Comparison of ENCODE assay signal across 10 cellular contexts in the genomic region with DNA sequence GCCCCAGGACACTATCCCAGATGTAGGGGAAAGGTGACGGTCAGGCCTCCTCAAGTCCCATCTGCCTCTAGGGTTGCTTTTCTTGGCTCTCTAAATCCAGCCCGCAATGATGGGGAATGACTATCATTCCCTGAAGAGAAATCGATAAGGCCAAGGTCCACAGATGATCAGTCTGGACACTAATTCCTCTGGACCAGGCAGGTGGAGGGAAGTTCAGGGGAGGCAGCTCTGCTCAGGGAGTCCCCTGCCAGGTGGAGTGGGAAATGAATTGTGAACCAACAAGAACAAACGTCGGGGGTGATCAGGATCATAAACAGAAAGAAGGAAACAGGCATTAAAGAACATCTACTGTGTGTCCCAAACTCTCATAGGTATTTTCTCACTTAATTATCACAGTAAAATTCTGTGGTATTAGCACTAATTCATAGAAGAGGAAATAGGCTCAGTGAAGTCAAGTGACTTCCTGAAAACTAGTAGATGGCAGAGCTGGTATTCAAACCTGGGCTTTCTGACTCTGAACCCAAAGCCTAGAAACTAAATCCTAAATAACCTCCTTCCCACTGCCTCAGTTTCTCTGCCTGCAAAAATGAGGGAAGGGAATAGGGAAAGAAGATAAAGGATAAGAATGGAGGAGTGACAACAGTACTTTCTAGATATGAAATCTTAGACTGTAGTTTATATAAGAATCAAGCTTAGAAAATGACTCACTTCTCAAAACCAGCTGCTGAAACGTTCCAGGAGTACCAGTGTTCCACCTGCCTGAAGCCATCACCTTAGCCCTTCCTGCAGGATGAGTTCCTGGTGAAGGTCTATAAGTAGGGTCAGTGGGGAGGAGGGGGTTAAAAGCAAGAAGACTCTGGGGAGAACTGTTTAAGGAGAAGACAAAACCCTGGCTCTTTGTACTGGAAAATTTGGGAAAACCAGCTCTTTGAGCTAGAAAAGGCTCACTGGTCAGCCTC. TPM values are rescaled to one million over a fixed set of nuclear protein-coding genes. Genes with fewer than 3 reads are reported as not detected.
DNase-seq lines count a peak whose midpoint lies in the region; ATAC-seq, FAIRE-seq and TF ChIP-seq lines count a peak whose summit lies in the region.
"Had no signal": no experiment of that assay in that cellular context is flagged by ENCODE, and none has a peak within 500 bp of the region (broad histone marks: within the 10 kb centered on the region; RNA-seq: fewer than 3 reads in every experiment).

No MANE protein-coding gene starts in this region.

- in situ Hi-C loops in IMR-90 (cut with MboI; ENCODE audit: low sequenced_read_pairs): no loop called here

- peak overlapping the region; percentile 99 for H2BK120ac ChIP-seq in IMR-90 (ENCODE audit: low read depth, low read length)

- peak overlapping the region; percentile 89 for H2AK9ac ChIP-seq in IMR-90 (replicated peaks; ENCODE audit: low read depth, low read length, poor library complexity)

- H3K4me2 ChIP-seq in IMR-90 (ENCODE audit: low read depth, low read length) (no peak overlapping the region), neural progenitor cell (no peak overlapping the region)
- H3K4me2 ChIP-seq: SK-N-SH had no signal

- DNase-seq in IMR-90: peak; percentile 50
- DNase-seq in activated naive CD8-positive, alpha-beta T cell treated with anti-CD3 and anti-CD28 coated beads for 36 hours: no peak
- DNase-seq in neural progenitor cell (ENCODE audit: low spot score): no peak
- no peak for DNase-seq in stimulated activated CD4-positive, alpha-beta T cell treated with anti-CD3 and anti-CD28 coated beads, Interleukin-12 subunit alpha, Interleukin-12 subunit beta, amount 100 ng/mL, for 4 hours
- no peak for DNase-seq in RCC 7860 (ENCODE audit: low spot score)
- DNase-seq: SK-N-SH had no signal

- H3K4me3 ChIP-seq in IMR-90 (ENCODE audit: insufficient read depth, low read depth, low read length): no peak overlapping the region
- no peak overlapping the region for H3K4me3 ChIP-seq in neural progenitor cell
- H3K4me3 ChIP-seq: K562 had no signal

- peak overlapping the region; percentile 79 for H3K18ac ChIP-seq in IMR-90 (ENCODE audit: low read depth, low read length)

- peak overlapping the region; percentile 76 for H4K5ac ChIP-seq in IMR-90 (ENCODE audit: low read depth, low read length)

- H2BK5ac ChIP-seq in IMR-90 (ENCODE audit: low read depth, low read length, poor library complexity, severe bottlenecking): peak overlapping the region; percentile 60

- peaks cover 23% of the 10 kb centered on the region for H3F3A ChIP-seq in neural progenitor cell (ENCODE audit: low read depth)

- H3K9ac ChIP-seq in IMR-90 (ENCODE audit: low read depth, low read length): no peak overlapping the region
- H3K9ac ChIP-seq in neural progenitor cell: no peak overlapping the region
- H3K9ac ChIP-seq: SK-N-SH had no signal

- ATAC-seq in IMR-90 (ENCODE audit: low read depth) (no peak), HG02840 (IDR thresholded peaks at IDR 0.05; ENCODE audit: low FRiP score, unreplicated experiment) (no peak), GM19455 (IDR thresholded peaks at IDR 0.05; ENCODE audit: unreplicated experiment) (no peak)
- ATAC-seq: K562 had no signal

- H3K36me3 Mint-ChIP-seq in activated naive CD8-positive, alpha-beta T cell treated with anti-CD3 and anti-CD28 coated beads for 36 hours: peaks cover 4% of the 10 kb centered on the region
- H3K36me3 Mint-ChIP-seq in neural progenitor cell: peaks cover 39% of the 10 kb centered on the region

- H3K9me3 ChIP-seq in IMR-90 (ENCODE audit: control insufficient read depth, insufficient read depth, low read length): no peaks in the 10 kb centered on the region
- H3K9me3 ChIP-seq in neural progenitor cell (ENCODE audit: low read depth): no peaks in the 10 kb centered on the region
- H3K9me3 ChIP-seq: SK-N-SH had no signal

- no peak for TF ChIP-seq POLR2A in IMR-90 (IDR thresholded peaks at IDR 0.05; ENCODE audit: low read depth, low read length)

- TF ChIP-seq CTCF in C4-2B (conservative IDR thresholded peaks at IDR 0.05): no peak
- TF ChIP-seq CTCF in IMR-90 (conservative IDR thresholded peaks at IDR 0.05; ENCODE audit: low read depth, low read length): no peak
- no peak for TF ChIP-seq CTCF in neural progenitor cell (IDR thresholded peaks at IDR 0.05)

- peak overlapping the region; percentile 96; the same call in 2 of the 3 replicates for H2BK15ac ChIP-seq in IMR-90 (ENCODE audit: low read depth, low read length)

- peak overlapping the region; percentile 97 for H2AK5ac ChIP-seq in IMR-90 (ENCODE audit: low read depth, low read length)

- H3K9me1 ChIP-seq in IMR-90 (ENCODE audit: insufficient read depth, low read length): peaks cover 69% of the 10 kb centered on the region

- H4K8ac ChIP-seq in IMR-90 (ENCODE audit: low read depth in 2 of 2, low read length in 2 of 2): peak overlapping the region; percentile 55 to 98; a peak in 3 of 4 replicates

- CTCF ChIA-PET in IMR-90 (lab: Yijun Ruan, JAX): interaction anchor here (1.0 kb wide), 1 partner anchor 116 kb away, joined by 3 read pairs; no protein-coding TSS in a partner anchor

- intact Hi-C loops in IMR-90 (cut with micrococcal nuclease): loop anchor here (10.0 kb wide), 1 partner anchor 316 kb away; a partner anchor contains a TSS

- peaks cover 85% of the 10 kb centered on the region for H3K4me1 Mint-ChIP-seq in activated naive CD8-positive, alpha-beta T cell treated with anti-CD3 and anti-CD28 coated beads for 36 hours
- H3K4me1 Mint-ChIP-seq in neural progenitor cell: peaks cover 83% of the 10 kb centered on the region

- FAIRE-seq in RCC 7860 (lab: Jason Lieb, UNC): no peak
- FAIRE-seq: K562 had no signal

- H3K56ac ChIP-seq in IMR-90 (ENCODE audit: extremely low read depth, insufficient read depth, low read length): peak overlapping the region; percentile 85; the same call in 1 of the 2 replicates

- H2AFZ ChIP-seq in IMR-90 (replicated peaks; ENCODE audit: low read length, poor library complexity): peak overlapping the region; percentile 84
- H2AFZ ChIP-seq in neural progenitor cell (replicated peaks): no peak overlapping the region

- H3K27me3 ChIP-seq in IMR-90 (ENCODE audit: control insufficient read depth, insufficient read depth, low read length) (no peaks in the 10 kb centered on the region), neural progenitor cell (peaks cover 43% of the 10 kb centered on the region)

- peak overlapping the region; percentile 93 for H3K14ac ChIP-seq in IMR-90 (replicated peaks; ENCODE audit: low read depth, low read length)

- H3K4me1 ChIP-seq in IMR-90 (ENCODE audit: control insufficient read depth, insufficient read depth, low read length): peaks cover 65% of the 10 kb centered on the region
- peaks cover 59% of the 10 kb centered on the region for H3K4me1 ChIP-seq in neural progenitor cell

- peak overlapping the region; percentile 95 for H4K91ac ChIP-seq in IMR-90 (ENCODE audit: insufficient read depth, low read depth, low read length)

- 100% methylated on average over 2 of the region's 6 CpGs; no CpG with 5 or more reads in 1 of the 2 experiments for WGBS in IMR-90 (ENCODE audit: extremely low coverage in 2 of 2, insufficient read length in 1 of 2), 2 experiments

- peak overlapping the region; percentile 76; the same call in 1 of the 2 replicates for H3K27ac ChIP-seq in C4-2B
- H3K27ac ChIP-seq in IMR-90 (ENCODE audit: insufficient read depth, low read length): peak overlapping the region; percentile 80; the same call in 1 of the 2 replicates
- H3K27ac ChIP-seq in neural progenitor cell: no peak overlapping the region

- peak overlapping the region; percentile 91 for H3K23ac ChIP-seq in IMR-90 (ENCODE audit: low read depth, low read length)

- no peaks in the 10 kb centered on the region for H3K9me3 Mint-ChIP-seq in activated naive CD8-positive, alpha-beta T cell treated with anti-CD3 and anti-CD28 coated beads for 36 hours
- H3K9me3 Mint-ChIP-seq in neural progenitor cell: no peaks in the 10 kb centered on the region

- dilution Hi-C loops in IMR-90 (cut with HindIII; ENCODE audit: low sequenced_read_pairs, unreplicated experiment): no loop called here

- H4K20me1 ChIP-seq in IMR-90 (ENCODE audit: insufficient read depth, low read length): no peaks in the 10 kb centered on the region
- peaks cover 58% of the 10 kb centered on the region for H4K20me1 ChIP-seq in neural progenitor cell (ENCODE audit: low read depth)

- POLR2A ChIA-PET in IMR-90 (lab: Charles Lee; ENCODE audit: unreplicated experiment): no interaction called here

- H3K27ac Mint-ChIP-seq in activated naive CD8-positive, alpha-beta T cell treated with anti-CD3 and anti-CD28 coated beads for 36 hours: peak overlapping the region; percentile 99
- peak overlapping the region; percentile 57 for H3K27ac Mint-ChIP-seq in neural progenitor cell

- H3K4me3 Mint-ChIP-seq in activated naive CD8-positive, alpha-beta T cell treated with anti-CD3 and anti-CD28 coated beads for 36 hours: peak overlapping the region; percentile 42
- H3K4me3 Mint-ChIP-seq in neural progenitor cell: no peak overlapping the region

- peak overlapping the region; percentile 98 for H3K4ac ChIP-seq in IMR-90 (ENCODE audit: low read depth, low read length)

- H2BK20ac ChIP-seq in IMR-90 (ENCODE audit: low read depth, low read length): peak overlapping the region; percentile 94

- H3K79me2 ChIP-seq in neural progenitor cell (ENCODE audit: low read depth): no peaks in the 10 kb centered on the region

- H3K27me3 Mint-ChIP-seq in activated naive CD8-positive, alpha-beta T cell treated with anti-CD3 and anti-CD28 coated beads for 36 hours: no peaks in the 10 kb centered on the region
- H3K27me3 Mint-ChIP-seq in neural progenitor cell (ENCODE audit: insufficient read depth, low read depth): peaks cover 12% of the 10 kb centered on the region

- no peak for TF ChIP-seq RAD21 in IMR-90 (IDR thresholded peaks at IDR 0.05; ENCODE audit: low read length)

- peaks cover 7 to 79% of the 10 kb centered on the region in 2 experiments; a peak in 3 of 4 replicates for H3K79me1 ChIP-seq in IMR-90 (ENCODE audit: low read depth in 1 of 2, low read length in 2 of 2)

- BruUV-seq in IMR-90 (replicated peaks; lab: Mats Ljungman, UMichigan): no TSS peak

- no peaks in the 10 kb centered on the region; the same call in 1 of the 2 replicates for H3K36me3 ChIP-seq in IMR-90 (ENCODE audit: control insufficient read depth, insufficient read depth, low read length)
- no peaks in the 10 kb centered on the region for H3K36me3 ChIP-seq in neural progenitor cell

RNA-seq across cellular contexts. Expression of a gene that starts 7.5 kb away (rescaled TPM):
- total RNA-seq in IMR-90 (2012; rRNA removed) (1.7 and 2.9 TPM in 2 replicates), neural progenitor cell (ENCODE audit: low replicate concordance) (8.0 and 12.1 TPM in 2 replicates)
- polyA plus RNA-seq in IMR-90 (2012; rRNA removed): 2.4 and 2.8 TPM in 2 replicates
- 0.80 and 1.8 TPM in 2 replicates for polyA plus RNA-seq in IMR-90 (2012; cell fraction: cytosol; rRNA removed)
- 6.6 and 11.7 TPM in 2 replicates for polyA plus RNA-seq in IMR-90 (2012; cell fraction: nucleus; rRNA removed; ENCODE audit: low replicate concordance)
- 1 to 10 TPM; 5.1 to 5.4 TPM for total RNA-seq in activated naive CD8-positive, alpha-beta T cell treated with anti-CD3 and anti-CD28 coated beads for 36 hours

RNA-seq across cellular contexts. Expression of a gene that starts 59.6 kb away (rescaled TPM):
- 24.7 and 31.9 TPM in 2 replicates for total RNA-seq in IMR-90 (2012; rRNA removed)
- 13.6 and 15.6 TPM in 2 replicates for polyA plus RNA-seq in IMR-90 (2012; rRNA removed)
- polyA plus RNA-seq in IMR-90 (2012; cell fraction: cytosol; rRNA removed): 2.7 and 7.3 TPM in 2 replicates
- 6.6 and 28.4 TPM in 2 replicates for polyA plus RNA-seq in IMR-90 (2012; cell fraction: nucleus; rRNA removed; ENCODE audit: low replicate concordance)
- total RNA-seq in activated naive CD8-positive, alpha-beta T cell treated with anti-CD3 and anti-CD28 coated beads for 36 hours: 10 to 100 TPM; 62.3 to 70.6 TPM
- total RNA-seq in neural progenitor cell (ENCODE audit: low replicate concordance): 129 and 167 TPM in 2 replicates
